ENCODE assay signal across 1 cellular context in the genomic region with DNA sequence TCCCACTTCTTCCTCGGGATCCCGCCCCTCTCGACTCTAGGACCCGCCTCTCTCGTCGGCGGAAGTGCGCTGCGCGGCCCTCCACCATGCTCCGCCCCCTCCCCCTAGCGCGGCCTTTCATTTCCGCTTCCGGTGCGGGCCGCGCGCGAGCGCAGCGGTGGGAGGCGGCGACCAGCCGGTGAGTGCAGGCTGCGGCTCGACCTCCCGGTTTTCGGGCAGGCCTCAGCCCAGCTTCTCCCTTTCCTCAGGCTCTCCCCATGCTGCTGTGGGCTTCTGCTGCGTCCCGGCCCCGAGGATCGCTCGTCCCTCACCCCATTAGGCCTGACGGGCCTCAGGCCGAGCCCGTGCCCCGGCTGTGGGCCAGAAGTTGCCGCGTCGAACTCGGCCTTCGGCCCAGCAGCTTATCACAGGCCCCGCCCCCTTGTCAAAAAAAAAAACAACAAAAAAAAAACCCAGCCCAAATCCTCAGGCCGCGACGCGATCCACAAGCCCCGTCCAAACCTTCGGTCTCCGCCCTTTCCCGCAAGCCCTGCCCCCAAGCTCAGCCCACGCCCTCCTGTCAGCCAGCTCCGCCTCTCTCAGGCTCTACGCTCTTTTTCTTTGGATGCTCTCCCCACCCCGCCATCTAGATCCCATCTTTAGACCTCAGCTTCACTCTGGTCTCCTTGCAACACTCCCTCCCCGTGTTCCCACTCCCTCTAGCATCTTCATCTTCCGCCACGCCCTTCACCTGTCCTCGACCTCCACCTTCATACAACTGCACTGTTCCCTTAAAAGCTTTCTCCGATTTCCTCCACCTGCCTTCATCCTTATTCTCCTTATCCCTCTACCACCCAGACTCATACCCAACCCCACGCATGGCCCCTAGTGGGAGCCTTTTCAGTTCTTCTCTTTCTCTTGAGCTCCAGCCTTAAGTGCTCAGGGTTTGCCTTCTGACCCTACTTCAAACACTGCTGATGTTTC.
TF ChIP-seq lines count a peak whose summit lies in the region.

A gene with protein sequence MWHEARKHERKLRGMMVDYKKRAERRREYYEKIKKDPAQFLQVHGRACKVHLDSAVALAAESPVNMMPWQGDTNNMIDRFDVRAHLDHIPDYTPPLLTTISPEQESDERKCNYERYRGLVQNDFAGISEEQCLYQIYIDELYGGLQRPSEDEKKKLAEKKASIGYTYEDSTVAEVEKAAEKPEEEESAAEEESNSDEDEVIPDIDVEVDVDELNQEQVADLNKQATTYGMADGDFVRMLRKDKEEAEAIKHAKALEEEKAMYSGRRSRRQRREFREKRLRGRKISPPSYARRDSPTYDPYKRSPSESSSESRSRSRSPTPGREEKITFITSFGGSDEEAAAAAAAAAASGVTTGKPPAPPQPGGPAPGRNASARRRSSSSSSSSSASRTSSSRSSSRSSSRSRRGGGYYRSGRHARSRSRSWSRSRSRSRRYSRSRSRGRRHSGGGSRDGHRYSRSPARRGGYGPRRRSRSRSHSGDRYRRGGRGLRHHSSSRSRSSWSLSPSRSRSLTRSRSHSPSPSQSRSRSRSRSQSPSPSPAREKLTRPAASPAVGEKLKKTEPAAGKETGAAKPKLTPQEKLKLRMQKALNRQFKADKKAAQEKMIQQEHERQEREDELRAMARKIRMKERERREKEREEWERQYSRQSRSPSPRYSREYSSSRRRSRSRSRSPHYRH (plus strand): TSS at position 115 of the 963 bp plus-strand sequence. CDS start 1,168 bp downstream, outside the sequence.

TF ChIP-seq in HEK293, 187 proteins besides CTCF, POLR2A, EP300 and RAD21 (continued from another document):
- no peak for TF ChIP-seq ZNF280C (tag by site-specific recombination; IDR thresholded peaks at IDR 0.05)
- peak; percentile 58; the same call in 1 of the 2 replicates for TF ChIP-seq ZNF324 (tag by site-specific recombination; IDR thresholded peaks at IDR 0.05)
- peak; percentile 83 for TF ChIP-seq KLF1 (tag by site-specific recombination; IDR thresholded peaks at IDR 0.05)
- TF ChIP-seq ZNF660 (tag by site-specific recombination; IDR thresholded peaks at IDR 0.05) = 0 out of 2 replicates have a peak, but pooled peaks have one; percentile 74
- TF ChIP-seq, protein P1, sequence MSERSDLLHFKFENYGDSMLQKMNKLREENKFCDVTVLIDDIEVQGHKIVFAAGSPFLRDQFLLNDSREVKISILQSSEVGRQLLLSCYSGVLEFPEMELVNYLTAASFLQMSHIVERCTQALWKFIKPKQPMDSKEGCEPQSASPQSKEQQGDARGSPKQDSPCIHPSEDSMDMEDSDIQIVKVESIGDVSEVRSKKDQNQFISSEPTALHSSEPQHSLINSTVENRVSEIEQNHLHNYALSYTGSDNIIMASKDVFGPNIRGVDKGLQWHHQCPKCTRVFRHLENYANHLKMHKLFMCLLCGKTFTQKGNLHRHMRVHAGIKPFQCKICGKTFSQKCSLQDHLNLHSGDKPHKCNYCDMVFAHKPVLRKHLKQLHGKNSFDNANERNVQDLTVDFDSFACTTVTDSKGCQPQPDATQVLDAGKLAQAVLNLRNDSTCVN (tag by site-specific recombination; optimal IDR thresholded peaks at IDR 0.05) = peak; percentile 93
- no peak for TF ChIP-seq ZNF514 (tag by site-specific recombination; IDR thresholded peaks at IDR 0.05)
- TF ChIP-seq OVOL3 (tag by site-specific recombination; IDR thresholded peaks at IDR 0.05) = 0 out of 2 replicates have a peak, but pooled peaks have one; percentile 55
- TF ChIP-seq IKZF3 (tag by site-specific recombination; IDR thresholded peaks at IDR 0.05) = peak; percentile 67; the same call in 1 of the 2 replicates
- TF ChIP-seq ZNF335 (tag by site-specific recombination; conservative IDR thresholded peaks at IDR 0.05) = peak; percentile 81
- TF ChIP-seq ZNF362 (tag by site-specific recombination; IDR thresholded peaks at IDR 0.05) = peak; percentile 99
- TF ChIP-seq ZNF645 (tag by site-specific recombination; IDR thresholded peaks at IDR 0.05) = no peak
- TF ChIP-seq WT1 (tag by site-specific recombination; IDR thresholded peaks at IDR 0.05) = no peak; the same call in 1 of the 2 replicates
- peak; percentile 87 for TF ChIP-seq ZNF394 (tag by site-specific recombination; IDR thresholded peaks at IDR 0.05; ENCODE audit: borderline replicate concordance)
- no peak for TF ChIP-seq ZNF830 (tag by site-specific recombination; IDR thresholded peaks at IDR 0.05; ENCODE audit: low read depth)
- TF ChIP-seq ZNF624 (tag by site-specific recombination; IDR thresholded peaks at IDR 0.05) = no peak
- no peak for TF ChIP-seq ZNF658 (tag by site-specific recombination; IDR thresholded peaks at IDR 0.05)
- TF ChIP-seq ZNF785 (tag by site-specific recombination; IDR thresholded peaks at IDR 0.05) = 0 out of 2 replicates have a peak, but pooled peaks have one; percentile 20
- TF ChIP-seq SP7 (tag by site-specific recombination; IDR thresholded peaks at IDR 0.05) = peak; percentile 65
- 0 out of 2 replicates have a peak, but pooled peaks have one; percentile 18 for TF ChIP-seq ZNF10 (tag by site-specific recombination; IDR thresholded peaks at IDR 0.05)
- no peak for TF ChIP-seq TRIM28 (IDR thresholded peaks at IDR 0.05; ENCODE audit: borderline replicate concordance, low read length)
- TF ChIP-seq GLIS1 (tag by site-specific recombination; IDR thresholded peaks at IDR 0.05) = peak; percentile 53
- TF ChIP-seq SP2 (tag by site-specific recombination; IDR thresholded peaks at IDR 0.05) = peak; percentile 95
- peak; percentile 78 for TF ChIP-seq ZNF692 (tag by site-specific recombination; IDR thresholded peaks at IDR 0.05)
- TF ChIP-seq ZBTB11 (tag by site-specific recombination; conservative IDR thresholded peaks at IDR 0.05; ENCODE audit: low read depth) = peak; percentile 93
- TF ChIP-seq GLIS2 (tag by site-specific recombination; IDR thresholded peaks at IDR 0.05) = peak; percentile 10; the same call in 1 of the 2 replicates
- 0 out of 2 replicates have a peak, but pooled peaks have one; percentile 55 for TF ChIP-seq KLF8 (tag by site-specific recombination; IDR thresholded peaks at IDR 0.05)
- 0 out of 2 replicates have a peak, but pooled peaks have one; percentile 30 for TF ChIP-seq ZNF704 (tag by site-specific recombination; IDR thresholded peaks at IDR 0.05)
